In the genomic region with DNA sequence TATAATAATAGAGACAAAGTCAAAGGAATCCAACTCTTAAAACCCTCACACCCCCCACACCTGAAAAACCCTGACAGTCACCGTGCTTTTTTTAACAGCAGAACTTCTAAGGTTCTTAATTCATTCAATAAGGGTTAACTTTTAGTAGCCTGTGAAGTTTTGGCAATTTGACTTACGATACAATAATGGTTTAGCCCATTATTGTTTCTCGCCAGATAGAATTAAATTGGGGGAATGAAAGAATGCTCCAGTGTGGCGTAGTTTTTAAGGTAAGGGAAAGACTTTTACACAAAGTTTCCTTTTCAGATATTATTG, we compare ENCODE assay signal across 8 cellular contexts. TPM values are rescaled to one million over a fixed set of nuclear protein-coding genes. Genes with fewer than 3 reads are reported as not detected.
DNase-seq lines count a peak whose midpoint lies in the region; ATAC-seq and TF ChIP-seq lines count a peak whose summit lies in the region.

No MANE protein-coding gene starts in this region.

- H3K27me3 Mint-ChIP-seq in activated naive CD8-positive, alpha-beta T cell treated with anti-CD3 and anti-CD28 coated beads for 36 hours: peaks cover 4% of the 10 kb centered on the region

- peaks cover 27% of the 10 kb centered on the region for H3K36me3 Mint-ChIP-seq in activated naive CD8-positive, alpha-beta T cell treated with anti-CD3 and anti-CD28 coated beads for 36 hours

- H3K27ac ChIP-seq in heart left ventricle: peak overlapping the region in 11 of 12 donors; percentile 57 to 91 (median 88)
- H3K27ac ChIP-seq in liver (ENCODE audit: low read depth in 1 of 2, low read length in 2 of 2): peak overlapping the region; percentile 81 to 85
- peak overlapping the region; percentile 89 to 94 for H3K27ac ChIP-seq in uterus

- peak overlapping the region; percentile 63 to 91 (median 79) for H3K4me3 ChIP-seq in heart left ventricle
- peak overlapping the region; percentile 74 to 99 (median 91) for H3K4me3 ChIP-seq in liver (ENCODE audit: low read depth in 1 of 3, low read length in 3 of 3)
- peak overlapping the region; percentile 71 to 78 for H3K4me3 ChIP-seq in uterus

- DNase-seq in heart left ventricle (no peak), left cardiac atrium (no peak), uterus (no peak), T-helper 9 cell (no peak), DMS79 treated with DMSO at 0.1 percent for 48 hours (lab: John Stamatoyannopoulos, UW) (no peak)
- no peak for DNase-seq in activated naive CD8-positive, alpha-beta T cell treated with anti-CD3 and anti-CD28 coated beads for 36 hours

- no peak for TF ChIP-seq RAD21 in liver (IDR thresholded peaks at IDR 0.05)

- H3K4me1 ChIP-seq in heart left ventricle: peaks cover 0 to 21% (median 9%) of the 10 kb centered on the region in 12 donors
- peaks cover 2 to 24% (median 16%) of the 10 kb centered on the region in 4 donors for H3K4me1 ChIP-seq in liver (ENCODE audit: control insufficient read depth in 4 of 4, insufficient read depth in 4 of 4, low read length in 3 of 4)
- H3K4me1 ChIP-seq in uterus: peaks cover 0 to 11% of the 10 kb centered on the region in 2 donors

- intact Hi-C loops in heart left ventricle (cut with DNase I): loop anchor here in 6 of 10 donors (5.0 to 10.0 kb wide), 3 partner anchors 108 to 138 kb away; a partner anchor contains a TSS
- intact Hi-C loops in left cardiac atrium (cut with DNase I): loop anchor here in 1 of 2 donors (10.0 kb wide), 1 partner anchor 111 kb away; a partner anchor contains a TSS
- intact Hi-C loops in uterus (cut with DNase I; ENCODE audit: low total_unique reads): no loop called here

- no peaks in the 10 kb centered on the region for H3K9me3 Mint-ChIP-seq in activated naive CD8-positive, alpha-beta T cell treated with anti-CD3 and anti-CD28 coated beads for 36 hours

- peak overlapping the region; percentile 99 for H3K27ac Mint-ChIP-seq in activated naive CD8-positive, alpha-beta T cell treated with anti-CD3 and anti-CD28 coated beads for 36 hours

- no peak for ATAC-seq in heart left ventricle
- no peak for ATAC-seq in left cardiac atrium
- ATAC-seq in GM21447 (IDR thresholded peaks at IDR 0.05; ENCODE audit: unreplicated experiment): no peak

- 30 to 42% (median 32%) methylated on average over 4 of the region's 4 CpGs for WGBS in heart left ventricle, 4 donors
- WGBS in liver: 17% methylated on average over 4 of the region's 4 CpGs

- peak overlapping the region; percentile 93 for H3K9ac ChIP-seq in liver (ENCODE audit: low read depth in 1 of 2, low read length in 2 of 2)

- H3K9me3 ChIP-seq in heart left ventricle (no peaks in the 10 kb centered on the region), liver (ENCODE audit: control insufficient read depth in 4 of 4, low read length in 3 of 4) (no peaks in the 10 kb centered on the region), uterus (no peaks in the 10 kb centered on the region)

- H3K4me1 Mint-ChIP-seq in activated naive CD8-positive, alpha-beta T cell treated with anti-CD3 and anti-CD28 coated beads for 36 hours: peaks cover 23% of the 10 kb centered on the region

- peaks cover 0 to 6% (median 0%) of the 10 kb centered on the region in 9 donors for H3K27me3 ChIP-seq in heart left ventricle
- H3K27me3 ChIP-seq in liver (ENCODE audit: control insufficient read depth in 4 of 4, insufficient read depth in 4 of 4, low read length in 3 of 4): no peaks in the 10 kb centered on the region
- no peaks in the 10 kb centered on the region for H3K27me3 ChIP-seq in uterus

- TF ChIP-seq CTCF in heart left ventricle (IDR thresholded peaks at IDR 0.05) (no peak), liver (IDR thresholded peaks at IDR 0.05; ENCODE audit: low read depth, low read length, missing input control) (no peak), uterus (IDR thresholded peaks at IDR 0.05) (no peak)

- H3K36me3 ChIP-seq in heart left ventricle (peaks cover 0 to 16% (median 11%) of the 10 kb centered on the region in 9 donors), liver (ENCODE audit: control insufficient read depth in 4 of 4, insufficient read depth in 3 of 4, low read depth in 1 of 4, low read length in 3 of 4) (peaks cover 0 to 3% (median under 1%) of the 10 kb centered on the region in 4 donors), uterus (no peaks in the 10 kb centered on the region)

- peak overlapping the region; percentile 92 for H3K4me3 Mint-ChIP-seq in activated naive CD8-positive, alpha-beta T cell treated with anti-CD3 and anti-CD28 coated beads for 36 hours

- TF ChIP-seq POLR2A in heart left ventricle (IDR thresholded peaks at IDR 0.05): no peak
- no peak for TF ChIP-seq POLR2A in uterus (IDR thresholded peaks at IDR 0.05)

TF ChIP-seq in liver, 16 proteins besides CTCF, POLR2A, EP300 and RAD21:
- no peak for TF ChIP-seq EGR1 (IDR thresholded peaks at IDR 0.05; ENCODE audit: low read depth in 2 of 2)

RNA-seq across cellular contexts. Expression of a gene that starts 0.6 kb away (rescaled TPM):
- 10 to 100 TPM in 5 of 9 donors, 1 to 10 TPM in 4; 1.8 to 18.1 (median 12.7) TPM for total RNA-seq in heart left ventricle
- 10 to 100 TPM; 14.5 to 16.5 TPM for polyA plus RNA-seq in heart left ventricle
- total RNA-seq in left cardiac atrium: 10 to 100 TPM; 13.6 to 18.4 TPM
- 100 to 1,000 TPM; 121 to 125 TPM for total RNA-seq in activated naive CD8-positive, alpha-beta T cell treated with anti-CD3 and anti-CD28 coated beads for 36 hours
- total RNA-seq in liver: 1 to 10 TPM; 7.6 to 8.1 TPM
- polyA plus RNA-seq in liver: 10 to 100 TPM in 1 of 2 donors, 1 to 10 TPM in 1; 9.7 to 20.7 TPM
- total RNA-seq in uterus: 10 to 100 TPM; 21.0 to 55.3 (median 24.1) TPM

RNA-seq across cellular contexts. Expression of a gene that starts 59.8 kb away (rescaled TPM):
- total RNA-seq in heart left ventricle (under 1 TPM in 1 of 9 donors, not detected in 8; 0.21 TPM), left cardiac atrium (under 1 TPM in 1 of 2 donors, not detected in 1; 0.12 TPM), liver (1 to 10 TPM in 1 of 2 donors, under 1 TPM in 1; 0.08 to 1.3 TPM), uterus (1 to 10 TPM in 1 of 4 donors, under 1 TPM in 1, not detected in 2; 0.62 to 2.1 TPM)
- polyA plus RNA-seq in heart left ventricle (under 1 TPM in 1 of 2 donors, not detected in 1; 0.01 TPM), liver (under 1 TPM in 1 of 2 donors, not detected in 1; 0.03 TPM)
- total RNA-seq in activated naive CD8-positive, alpha-beta T cell treated with anti-CD3 and anti-CD28 coated beads for 36 hours: under 1 TPM; 0.46 to 0.56 TPM
